Comparison of ENCODE assay signal across 10 cellular contexts in the genomic region with DNA sequence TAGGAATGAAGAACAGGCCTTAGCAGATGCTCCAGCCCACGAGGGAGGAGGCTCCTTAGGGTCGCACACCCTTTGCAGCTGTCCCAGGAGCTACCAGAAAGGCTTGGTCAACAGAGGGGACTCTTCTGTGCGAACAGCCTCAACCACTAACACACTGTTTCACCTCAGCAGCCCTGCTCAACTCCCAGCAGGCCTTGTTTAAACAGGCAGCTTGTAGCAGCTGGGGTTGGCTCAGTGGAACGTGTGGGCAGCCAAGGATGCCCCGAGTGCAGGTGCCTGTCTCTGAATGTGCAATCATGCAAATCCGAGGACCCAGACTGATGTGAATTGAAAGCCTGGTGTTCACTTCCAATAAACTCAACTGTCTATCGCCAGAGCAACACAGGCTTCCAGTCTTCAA.
DNase-seq lines count a peak whose midpoint lies in the region; ATAC-seq and TF ChIP-seq lines count a peak whose summit lies in the region.
"Had no signal": no experiment of that assay in that cellular context is flagged by ENCODE, and none has a peak within 500 bp of the region (broad histone marks: within the 10 kb centered on the region; RNA-seq: fewer than 3 reads in every experiment).

No MANE protein-coding gene starts in this region.

- H3K4me3 ChIP-seq in MM.1S (ENCODE audit: low read length): no peak overlapping the region
- H3K4me3 ChIP-seq in right cardiac atrium (ENCODE audit: low read length): no peak overlapping the region

- intact Hi-C loops in dendritic cell treated with granulocyte-macrophage colony-stimulating factor and Interleukin-4, amounts not matched to agents 40 ng/mL and 50 ng/mL, for 4 days (cut with micrococcal nuclease): loop anchor here (5.0 kb wide), 2 partner anchors 41 to 89 kb away; partner anchors contain the start of gene CXCR4
- intact Hi-C loops in right cardiac atrium (cut with DNase I): no loop called here

- peak; percentile 85 for ATAC-seq in GM18508 (IDR thresholded peaks at IDR 0.05; ENCODE audit: insufficient read depth, unreplicated experiment)
- ATAC-seq in GM21423 (IDR thresholded peaks at IDR 0.05; ENCODE audit: unreplicated experiment): peak; percentile 91
- ATAC-seq in HG03565 (IDR thresholded peaks at IDR 0.05; ENCODE audit: unreplicated experiment): peak; percentile 95
- no peak for ATAC-seq in right cardiac atrium

- H4K20me1 ChIP-seq in MM.1S (ENCODE audit: insufficient read depth, low read length): no peaks in the 10 kb centered on the region

- H3K27ac ChIP-seq in MM.1S (ENCODE audit: low read length) (no peak overlapping the region), right cardiac atrium (ENCODE audit: low read length) (no peak overlapping the region)
- H3K27ac ChIP-seq: KMS-11, parathyroid adenoma had no signal

- H3K4me1 ChIP-seq in MM.1S (ENCODE audit: low read length) (no peaks in the 10 kb centered on the region), right cardiac atrium (ENCODE audit: control insufficient read depth, insufficient read depth, low read length) (no peaks in the 10 kb centered on the region)
- H3K4me1 ChIP-seq: parathyroid adenoma had no signal

- DNase-seq in MM.1S (no peak), EL (no peak), right cardiac atrium (no peak)
- DNase-seq in activated CD4-positive, alpha-beta T cell treated with anti-CD3 and anti-CD28 coated beads, Interleukin-2, amount 10 ng/mL, durations not matched to agents 7 days and 5 days: no peak

- TF ChIP-seq CTCF in MM.1S (IDR thresholded peaks at IDR 0.05; ENCODE audit: low read length): no peak

- no peak overlapping the region for H2AFZ ChIP-seq in MM.1S (ENCODE audit: low read length)
- H2AFZ ChIP-seq: parathyroid adenoma had no signal

- H3K36me3 ChIP-seq in MM.1S (replicated peaks; ENCODE audit: insufficient read depth, low read length): no peaks in the 10 kb centered on the region

- peaks cover 66% of the 10 kb centered on the region for H3K4me1 Mint-ChIP-seq in dendritic cell treated with granulocyte-macrophage colony-stimulating factor and Interleukin-4, amounts not matched to agents 40 ng/mL and 50 ng/mL, for 4 days (ENCODE audit: low read depth)
- peaks cover 6% of the 10 kb centered on the region for H3K4me1 Mint-ChIP-seq in activated CD4-positive, alpha-beta T cell treated with anti-CD3 and anti-CD28 coated beads, Interleukin-2, amount 10 ng/mL, durations not matched to agents 7 days and 5 days

- H3F3A ChIP-seq in MM.1S (ENCODE audit: insufficient read depth, low read length): no peaks in the 10 kb centered on the region

- H3K27me3 ChIP-seq in MM.1S (replicated peaks; ENCODE audit: insufficient read depth, low read length) (no peaks in the 10 kb centered on the region), right cardiac atrium (ENCODE audit: control insufficient read depth, insufficient read depth) (no peaks in the 10 kb centered on the region)

- no peak overlapping the region for H3K9ac ChIP-seq in MM.1S (ENCODE audit: low read length)
- H3K9ac ChIP-seq: KMS-11, parathyroid adenoma had no signal

- no peak overlapping the region for H3K4me2 ChIP-seq in MM.1S (ENCODE audit: low read depth, low read length)
- H3K4me2 ChIP-seq: KMS-11 had no signal

- H3K9me3 Mint-ChIP-seq in dendritic cell treated with granulocyte-macrophage colony-stimulating factor and Interleukin-4, amounts not matched to agents 40 ng/mL and 50 ng/mL, for 4 days: peaks cover 18% of the 10 kb centered on the region
- peaks cover 17% of the 10 kb centered on the region for H3K9me3 Mint-ChIP-seq in activated CD4-positive, alpha-beta T cell treated with anti-CD3 and anti-CD28 coated beads, Interleukin-2, amount 10 ng/mL, durations not matched to agents 7 days and 5 days

- H3K4me3 Mint-ChIP-seq in dendritic cell treated with granulocyte-macrophage colony-stimulating factor and Interleukin-4, amounts not matched to agents 40 ng/mL and 50 ng/mL, for 4 days: no peak overlapping the region
- no peak overlapping the region for H3K4me3 Mint-ChIP-seq in activated CD4-positive, alpha-beta T cell treated with anti-CD3 and anti-CD28 coated beads, Interleukin-2, amount 10 ng/mL, durations not matched to agents 7 days and 5 days

- H3K9me2 ChIP-seq in MM.1S (replicated peaks; ENCODE audit: insufficient read depth, low read length): no peaks in the 10 kb centered on the region

- no peaks in the 10 kb centered on the region for H3K79me2 ChIP-seq in MM.1S (ENCODE audit: low read length)
- H3K79me2 ChIP-seq: parathyroid adenoma had no signal

- no peaks in the 10 kb centered on the region for H3K36me3 Mint-ChIP-seq in dendritic cell treated with granulocyte-macrophage colony-stimulating factor and Interleukin-4, amounts not matched to agents 40 ng/mL and 50 ng/mL, for 4 days (ENCODE audit: low read depth)
- no peaks in the 10 kb centered on the region for H3K36me3 Mint-ChIP-seq in activated CD4-positive, alpha-beta T cell treated with anti-CD3 and anti-CD28 coated beads, Interleukin-2, amount 10 ng/mL, durations not matched to agents 7 days and 5 days (ENCODE audit: low read depth)

- peak overlapping the region; percentile 75 for H3K27ac Mint-ChIP-seq in dendritic cell treated with granulocyte-macrophage colony-stimulating factor and Interleukin-4, amounts not matched to agents 40 ng/mL and 50 ng/mL, for 4 days
- H3K27ac Mint-ChIP-seq in activated CD4-positive, alpha-beta T cell treated with anti-CD3 and anti-CD28 coated beads, Interleukin-2, amount 10 ng/mL, durations not matched to agents 7 days and 5 days: no peak overlapping the region

- H3K9me3 ChIP-seq in MM.1S (replicated peaks; ENCODE audit: insufficient read depth, low read length) (no peaks in the 10 kb centered on the region), right cardiac atrium (ENCODE audit: control insufficient read depth, low read length) (peaks cover 2% of the 10 kb centered on the region)

- POLR2A ChIA-PET in activated CD4-positive, alpha-beta T cell treated with anti-CD3 and anti-CD28 coated beads, Interleukin-2, amount 10 ng/mL, durations not matched to agents 7 days and 5 days (lab: Charles Lee): no interaction called here

- CTCF ChIA-PET in activated CD4-positive, alpha-beta T cell treated with anti-CD3 and anti-CD28 coated beads, Interleukin-2, amount 10 ng/mL, durations not matched to agents 7 days and 5 days (lab: Charles Lee): interaction anchor here (2.8 kb wide), 1 partner anchor 32 kb away, joined by 11 read pairs; no protein-coding TSS in a partner anchor

- no peaks in the 10 kb centered on the region for H3K27me3 Mint-ChIP-seq in dendritic cell treated with granulocyte-macrophage colony-stimulating factor and Interleukin-4, amounts not matched to agents 40 ng/mL and 50 ng/mL, for 4 days
- no peaks in the 10 kb centered on the region for H3K27me3 Mint-ChIP-seq in activated CD4-positive, alpha-beta T cell treated with anti-CD3 and anti-CD28 coated beads, Interleukin-2, amount 10 ng/mL, durations not matched to agents 7 days and 5 days

- 90% methylated on average over 7 of the region's 7 CpGs for WGBS in right cardiac atrium

Comparison
In these comparisons a context has a peak if more than half of its experiments do, and no peak if none do; other contexts are left out.
1. ATAC-seq: peak in GM18508 (single experiment), GM21423 (single experiment) and HG03565 (single experiment); none in right cardiac atrium (0 of 2).